Comparison of ENCODE assay signal across 10 cellular contexts in genomic region chr11:117861151-117862018, GRCh38. TPM values are rescaled to one million over a fixed set of nuclear protein-coding genes. Genes with fewer than 3 reads are reported as not detected.
DNase-seq lines count a peak whose midpoint lies in the region; TF ChIP-seq lines count a peak whose summit lies in the region.
"Had no signal": no experiment of that assay in that cellular context is flagged by ENCODE, and none has a peak within 500 bp of the region (broad histone marks: within the 10 kb centered on the region; RNA-seq: fewer than 3 reads in every experiment).

No MANE protein-coding gene starts in this region.

- no peaks in the 10 kb centered on the region for H3K9me3 ChIP-seq in Karpas-422 (ENCODE audit: low read length)

- no peak overlapping the region for H3K4me3 Mint-ChIP-seq in progenitor cell of endocrine pancreas (ENCODE audit: low read depth)

- no peaks in the 10 kb centered on the region for H3K9me2 ChIP-seq in Karpas-422 (replicated peaks; ENCODE audit: insufficient read depth, low read length)

- no peaks in the 10 kb centered on the region for H3K79me2 ChIP-seq in Karpas-422 (ENCODE audit: low read length)

- peaks cover 7% of the 10 kb centered on the region for H3K4me1 ChIP-seq in Karpas-422 (ENCODE audit: low read length)

- H2AFZ ChIP-seq in Karpas-422 (ENCODE audit: low read length), result no peak overlapping the region

- H3K9ac ChIP-seq in Karpas-422 (ENCODE audit: low read length), result no peak overlapping the region

- H3K36me3 ChIP-seq in Karpas-422 (ENCODE audit: insufficient read depth, low read length), result no peaks in the 10 kb centered on the region

- no peak overlapping the region for H3K4me2 ChIP-seq in Karpas-422 (ENCODE audit: low read depth, low read length, poor library complexity, severe bottlenecking)

- no peaks in the 10 kb centered on the region for H4K20me1 ChIP-seq in Karpas-422 (ENCODE audit: insufficient read depth, low read depth, low read length)

- H3K27me3 ChIP-seq in Karpas-422 (ENCODE audit: low read length), result no peaks in the 10 kb centered on the region

- peak; percentile 44 for DNase-seq in HT1080 (ENCODE audit: low read depth)
- peak; percentile 88 for DNase-seq in NCI-H748 (lab: John Stamatoyannopoulos, UW; ENCODE audit: unreplicated experiment)
- peak; percentile 23 for DNase-seq in epithelial cell of esophagus (ENCODE audit: low read depth)
- DNase-seq in progenitor cell of endocrine pancreas (ENCODE audit: low spot score, unreplicated experiment), result no peak
- DNase-seq in NOMO-1 treated with dmso at 0.1 percent for 144 hours (lab: John Stamatoyannopoulos, UW; ENCODE audit: unreplicated experiment), result no peak
- no peak for DNase-seq in retina
- DNase-seq in activated T-cell treated with anti-CD3 and anti-CD28 coated beads, Interleukin-2, amount 50 U/mL, for 1 hour, result no peak
- DNase-seq in Karpas-422, result no peak
- DNase-seq: stimulated activated CD4-positive, alpha-beta T cell treated with anti-CD3 and anti-CD28 coated beads, Interleukin-4, amount 100 ng/mL, for 1 hour had no signal

- no peaks in the 10 kb centered on the region for H3K27me3 Mint-ChIP-seq in progenitor cell of endocrine pancreas

- H3K4me1 Mint-ChIP-seq in progenitor cell of endocrine pancreas (ENCODE audit: low read depth), result peaks cover 4% of the 10 kb centered on the region

- H3K4me3 ChIP-seq in epithelial cell of esophagus (ENCODE audit: low read length) (no peak overlapping the region), Karpas-422 (ENCODE audit: low read length) (no peak overlapping the region)

- H3K27ac Mint-ChIP-seq in progenitor cell of endocrine pancreas, result peak overlapping the region; percentile 26

- peaks cover 1% of the 10 kb centered on the region for H3K36me3 Mint-ChIP-seq in progenitor cell of endocrine pancreas (ENCODE audit: insufficient read depth)

- no peak overlapping the region for H3K27ac ChIP-seq in Karpas-422 (ENCODE audit: low read length)

- H3K9me3 Mint-ChIP-seq in progenitor cell of endocrine pancreas (ENCODE audit: low read depth), result no peaks in the 10 kb centered on the region

- TF ChIP-seq CTCF in epithelial cell of esophagus (IDR thresholded peaks at IDR 0.05; ENCODE audit: insufficient read depth, low read depth, low read length, missing control alignments) (no peak), progenitor cell of endocrine pancreas (IDR thresholded peaks at IDR 0.05; ENCODE audit: unreplicated experiment) (no peak)

RNA-seq across cellular contexts. Expression of gene FXYD6, which starts 15.1 kb away (rescaled TPM):
- total RNA-seq in HT1080 (2014; rRNA removed; shearing (Covaris generic)), result 0.87 and 1.1 TPM in 2 replicates
- 0.14 and 0.34 TPM in 2 replicates for polyA plus RNA-seq in HT1080 (2015; cell fraction: cytosol; rRNA removed)
- 0.08 TPM in 1 of 2 replicates, not detected in the other for polyA plus RNA-seq in HT1080 (2015; cell fraction: nucleus; rRNA removed)
- 26.1 and 28.5 TPM in 2 replicates for total RNA-seq in progenitor cell of endocrine pancreas
- total RNA-seq in Karpas-422 (2014; rRNA removed; shearing (Covaris generic); ENCODE audit: low replicate concordance), result not detected in 2 replicates
- total RNA-seq: fibroblast of villous mesenchyme had no signal

RNA-seq across cellular contexts. Expression of gene FXYD2, which starts 36.8 kb away (rescaled TPM):
- total RNA-seq in HT1080 (2014; rRNA removed; shearing (Covaris generic)), result not detected in 2 replicates
- not detected in 2 replicates for polyA plus RNA-seq in HT1080 (2015; cell fraction: cytosol; rRNA removed)
- polyA plus RNA-seq in HT1080 (2015; cell fraction: nucleus; rRNA removed), result not detected in 2 replicates
- total RNA-seq in progenitor cell of endocrine pancreas, result 7.4 and 7.7 TPM in 2 replicates
- 1.4 and 3.1 TPM in 2 replicates for total RNA-seq in Karpas-422 (2014; rRNA removed; shearing (Covaris generic); ENCODE audit: low replicate concordance)
- total RNA-seq: fibroblast of villous mesenchyme had no signal

Comparison
In these comparisons a context has a peak if more than half of its experiments do, and no peak if none do; other contexts are left out.
1. DNase-seq: peak in HT1080 (single experiment), NCI-H748 (single experiment) and epithelial cell of esophagus (single experiment); none in progenitor cell of endocrine pancreas (single experiment), NOMO-1 treated with dmso at 0.1 percent for 144 hours (single experiment), retina (single experiment), activated T-cell treated with anti-CD3 and anti-CD28 coated beads, Interleukin-2, amount 50 U/mL, for 1 hour (single experiment) and Karpas-422 (single experiment).
2. RNA of gene FXYD6, which starts 15.1 kb away (total RNA-seq): 26.1 to 28.5 TPM in progenitor cell of endocrine pancreas; 0.87 to 1.1 TPM in HT1080 and not detected in Karpas-422; every median in the first group is over 10 times any median in the second.